ENCODE assay signal across 11 cellular contexts in genomic region chr1:160211010-160211790, GRCh38. TPM values are rescaled to one million over a fixed set of nuclear protein-coding genes. Genes with fewer than 3 reads are reported as not detected.
DNase-seq lines count a peak whose midpoint lies in the region; ATAC-seq and TF ChIP-seq lines count a peak whose summit lies in the region.
"Had no signal": no experiment of that assay in that cellular context is flagged by ENCODE, and none has a peak within 500 bp of the region (broad histone marks: within the 10 kb centered on the region; RNA-seq: fewer than 3 reads in every experiment).

No MANE protein-coding gene starts in this region.

- H3K4me3 ChIP-seq in H7 (ENCODE audit: insufficient read depth, low read depth, low read length) (no peak overlapping the region), esophagus squamous epithelium (no peak overlapping the region), hepatocyte (no peak overlapping the region)

- CTCF ChIA-PET in RWPE1 (lab: Yijun Ruan, JAX), result interaction anchor here (0.6 to 0.7 kb wide), 3 partner anchors 18 to 275 kb away, joined by 3 to 4 read pairs (median 4); no protein-coding TSS in a partner anchor

- no peak for TF ChIP-seq POLR2A in esophagus squamous epithelium (IDR thresholded peaks at IDR 0.05)

- peaks cover 17% of the 10 kb centered on the region for H3K79me2 ChIP-seq in hepatocyte

- peaks cover 8% of the 10 kb centered on the region for H4K20me1 ChIP-seq in hepatocyte (ENCODE audit: insufficient read depth, poor library complexity, severe bottlenecking)

- TF ChIP-seq CTCF in RWPE1 (conservative IDR thresholded peaks at IDR 0.05; ENCODE audit: low read depth) (no peak), esophagus squamous epithelium (IDR thresholded peaks at IDR 0.05) (no peak), hepatocyte (IDR thresholded peaks at IDR 0.05; ENCODE audit: poor library complexity) (no peak)

- no peak overlapping the region for H3K4me2 ChIP-seq in hepatocyte

- intact Hi-C loops in esophagus squamous epithelium (cut with DNase I), result no loop called here

- H3K4me1 ChIP-seq in esophagus squamous epithelium (peaks cover 44 to 85% (median 46%) of the 10 kb centered on the region in 3 donors), hepatocyte (ENCODE audit: insufficient read depth) (peaks cover 15% of the 10 kb centered on the region)

- ATAC-seq in HG03442 (IDR thresholded peaks at IDR 0.05; ENCODE audit: unreplicated experiment), result no peak
- no peak for ATAC-seq in GM18858 (IDR thresholded peaks at IDR 0.05; ENCODE audit: unreplicated experiment)
- ATAC-seq: activated CD8-positive, alpha-beta T cell treated with anti-CD3 and anti-CD28 coated beads, Interleukin-2, amount 10 ng/mL, durations not matched to agents 7 days and 5 days had no signal

- H3K27me3 ChIP-seq in H7 (ENCODE audit: control insufficient read depth, insufficient read depth, low read length), result no peaks in the 10 kb centered on the region
- no peaks in the 10 kb centered on the region for H3K27me3 ChIP-seq in esophagus squamous epithelium
- H3K27me3 ChIP-seq in hepatocyte, result no peaks in the 10 kb centered on the region

- peak; percentile 70 for DNase-seq in H7
- no peak for DNase-seq in RWPE1 (ENCODE audit: low spot score)
- DNase-seq in esophagus squamous epithelium (lab: John Stamatoyannopoulos, UW), result no peak
- DNase-seq in putamen (ENCODE audit: low spot score), result peak; percentile 80
- no peak for DNase-seq in hepatocyte (ENCODE audit: low spot score)
- DNase-seq: activated CD8-positive, alpha-beta T cell treated with anti-CD3 and anti-CD28 coated beads, Interleukin-2, amount 10 ng/mL, durations not matched to agents 7 days and 5 days; NCI-H526 treated with DMSO at 0.1 percent for 48 hours had no signal

- 72 to 84% methylated on average over 9 of the region's 10 CpGs for WGBS in esophagus squamous epithelium, 2 donors
- WGBS in hepatocyte (ENCODE audit: low lambda C conversion rate, missing lambda C conversion rate), result 88% methylated on average over 9 of the region's 10 CpGs

- H3K27ac ChIP-seq in RWPE1 (peak overlapping the region; percentile 17), esophagus squamous epithelium (peak overlapping the region in 3 of 4 donors; percentile 4 to 36 (median 18)), hepatocyte (no peak overlapping the region)

- H3K9me2 ChIP-seq in hepatocyte (replicated peaks; ENCODE audit: insufficient read depth), result no peaks in the 10 kb centered on the region

- POLR2A ChIA-PET in RWPE1 (lab: Yijun Ruan, JAX; ENCODE audit: low non-redundant PET), result no interaction called here

- peaks cover 42% of the 10 kb centered on the region for H3K36me3 ChIP-seq in H7 (replicated peaks; ENCODE audit: control insufficient read depth, insufficient read depth, low read length)
- peaks cover 33 to 90% (median 42%) of the 10 kb centered on the region in 3 donors for H3K36me3 ChIP-seq in esophagus squamous epithelium
- peaks cover 4% of the 10 kb centered on the region for H3K36me3 ChIP-seq in hepatocyte (replicated peaks; ENCODE audit: insufficient read depth, low read depth)

- no peak overlapping the region for H2AFZ ChIP-seq in hepatocyte

- H3K9me3 ChIP-seq in esophagus squamous epithelium, result no peaks in the 10 kb centered on the region
- H3K9me3 ChIP-seq in hepatocyte (ENCODE audit: low read depth), result no peaks in the 10 kb centered on the region

RNA-seq across cellular contexts. Expression of gene PEA15, which starts 6.0 kb away (rescaled TPM):
- 75.6 and 81.4 TPM in 2 replicates for total RNA-seq in H7 (2014; rRNA removed; shearing (Covaris generic))
- 10 to 100 TPM; 39.1 to 86.0 (median 69.8) TPM for total RNA-seq in esophagus squamous epithelium
- 61.1 and 82.3 TPM in 2 replicates for total RNA-seq in hepatocyte
- polyA plus RNA-seq in hepatocyte, result 59.5 and 62.0 TPM in 2 replicates

RNA-seq across cellular contexts. Expression of gene CASQ1, which starts 20.8 kb away (rescaled TPM):
- total RNA-seq in H7 (2014; rRNA removed; shearing (Covaris generic)), result 4.2 and 4.4 TPM in 2 replicates
- total RNA-seq in esophagus squamous epithelium (under 1 TPM in 1 of 4 donors, not detected in 3; 0.95 TPM), hepatocyte (0.72 TPM in 1 of 2 replicates, not detected in the other)
- polyA plus RNA-seq in hepatocyte, result 0.51 and 0.57 TPM in 2 replicates
- total RNA-seq: activated CD8-positive, alpha-beta T cell treated with anti-CD3 and anti-CD28 coated beads, Interleukin-2, amount 10 ng/mL, durations not matched to agents 7 days and 5 days; lung microvascular endothelial cell; SK-MEL-5 had no signal

RNA-seq across cellular contexts. Expression of gene DCAF8, which starts 51.1 kb away (rescaled TPM):
- total RNA-seq in H7 (2014; rRNA removed; shearing (Covaris generic)), result 129 and 184 TPM in 2 replicates
- total RNA-seq in esophagus squamous epithelium (100 to 1,000 TPM in 1 of 4 donors, 10 to 100 TPM in 3; 54.0 to 139 (median 58.6) TPM), hepatocyte (85.8 and 110 TPM in 2 replicates)
- polyA plus RNA-seq in hepatocyte, result 95.1 and 113 TPM in 2 replicates

RNA-seq across cellular contexts. Expression of gene ATP1A4, which starts 59.8 kb away (rescaled TPM):
- total RNA-seq in H7 (2014; rRNA removed; shearing (Covaris generic)), result 0.73 and 0.74 TPM in 2 replicates
- total RNA-seq in esophagus squamous epithelium (1 to 10 TPM in 1 of 4 donors, under 1 TPM in 1, not detected in 2; 0.19 to 1.8 TPM), hepatocyte (0.68 and 4.4 TPM in 2 replicates)
- polyA plus RNA-seq in hepatocyte, result 0.45 and 2.2 TPM in 2 replicates
- total RNA-seq: activated CD8-positive, alpha-beta T cell treated with anti-CD3 and anti-CD28 coated beads, Interleukin-2, amount 10 ng/mL, durations not matched to agents 7 days and 5 days; lung microvascular endothelial cell; SK-MEL-5 had no signal

Comparison
In these comparisons a context has a peak if more than half of its experiments do, and no peak if none do; other contexts are left out.
1. DNase-seq: peak in H7 (single experiment) and putamen (single experiment); none in RWPE1 (single experiment), esophagus squamous epithelium (single experiment) and hepatocyte (single experiment).